Comparison of ENCODE assay signal across 2 cellular contexts in genomic region chr7:100888529-100888987, GRCh38.
TF ChIP-seq lines count a peak whose summit lies in the region.

No MANE protein-coding gene starts in this region.

TF ChIP-seq in SK-N-SH, 30 proteins besides CTCF, POLR2A, EP300 and RAD21 (continued from another document):
- TF ChIP-seq IRF3 (IDR thresholded peaks at IDR 0.05; ENCODE audit: low read depth, low read length): no peak
- TF ChIP-seq, protein P1, sequence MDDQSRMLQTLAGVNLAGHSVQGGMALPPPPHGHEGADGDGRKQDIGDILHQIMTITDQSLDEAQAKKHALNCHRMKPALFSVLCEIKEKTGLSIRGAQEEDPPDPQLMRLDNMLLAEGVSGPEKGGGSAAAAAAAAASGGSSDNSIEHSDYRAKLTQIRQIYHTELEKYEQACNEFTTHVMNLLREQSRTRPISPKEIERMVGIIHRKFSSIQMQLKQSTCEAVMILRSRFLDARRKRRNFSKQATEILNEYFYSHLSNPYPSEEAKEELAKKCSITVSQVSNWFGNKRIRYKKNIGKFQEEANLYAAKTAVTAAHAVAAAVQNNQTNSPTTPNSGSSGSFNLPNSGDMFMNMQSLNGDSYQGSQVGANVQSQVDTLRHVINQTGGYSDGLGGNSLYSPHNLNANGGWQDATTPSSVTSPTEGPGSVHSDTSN (IDR thresholded peaks at IDR 0.05): no peak
- TF ChIP-seq ELF1 (IDR thresholded peaks at IDR 0.05): no peak
- TF ChIP-seq GATA2 (CRISPR knock-in tag; IDR thresholded peaks at IDR 0.05): no peak
- no peak for TF ChIP-seq MEF2A (IDR thresholded peaks at IDR 0.05; ENCODE audit: borderline replicate concordance, low read depth)
- no peak for TF ChIP-seq RXRA (IDR thresholded peaks at IDR 0.05; ENCODE audit: borderline replicate concordance, low read depth)
- TF ChIP-seq CHD2 (IDR thresholded peaks at IDR 0.05; ENCODE audit: low read length, partially characterized antibody): no peak
- no peak for TF ChIP-seq SMC3 (IDR thresholded peaks at IDR 0.05; ENCODE audit: low read depth, low read length)
- TF ChIP-seq SIN3A (IDR thresholded peaks at IDR 0.05; ENCODE audit: borderline replicate concordance, low read depth, low read length): no peak
- TF ChIP-seq TAF1 (IDR thresholded peaks at IDR 0.05; ENCODE audit: borderline replicate concordance, low read depth, low read length): no peak
- TF ChIP-seq, protein P2, sequence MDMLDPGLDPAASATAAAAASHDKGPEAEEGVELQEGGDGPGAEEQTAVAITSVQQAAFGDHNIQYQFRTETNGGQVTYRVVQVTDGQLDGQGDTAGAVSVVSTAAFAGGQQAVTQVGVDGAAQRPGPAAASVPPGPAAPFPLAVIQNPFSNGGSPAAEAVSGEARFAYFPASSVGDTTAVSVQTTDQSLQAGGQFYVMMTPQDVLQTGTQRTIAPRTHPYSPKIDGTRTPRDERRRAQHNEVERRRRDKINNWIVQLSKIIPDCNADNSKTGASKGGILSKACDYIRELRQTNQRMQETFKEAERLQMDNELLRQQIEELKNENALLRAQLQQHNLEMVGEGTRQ (IDR thresholded peaks at IDR 0.05; ENCODE audit: borderline replicate concordance, low read depth, low read length): no peak

TF ChIP-seq in SK-N-SH treated with all-trans-retinoic acid at 6 μM for 48 hours, 23 proteins besides CTCF, POLR2A, EP300 and RAD21 (continued from another document):
- TF ChIP-seq CSRNP3 (CRISPR knock-in tag; IDR thresholded peaks at IDR 0.05) (no peak), BACH2 (CRISPR knock-in tag; IDR thresholded peaks at IDR 0.05; ENCODE audit: borderline replicate concordance) (no peak), GLIS3 (CRISPR knock-in tag; IDR thresholded peaks at IDR 0.05) (no peak), ZNF8 (CRISPR knock-in tag; IDR thresholded peaks at IDR 0.05) (no peak), TCF4 (CRISPR knock-in tag; IDR thresholded peaks at IDR 0.05; ENCODE audit: borderline replicate concordance) (no peak)
- TF ChIP-seq, protein P3, sequence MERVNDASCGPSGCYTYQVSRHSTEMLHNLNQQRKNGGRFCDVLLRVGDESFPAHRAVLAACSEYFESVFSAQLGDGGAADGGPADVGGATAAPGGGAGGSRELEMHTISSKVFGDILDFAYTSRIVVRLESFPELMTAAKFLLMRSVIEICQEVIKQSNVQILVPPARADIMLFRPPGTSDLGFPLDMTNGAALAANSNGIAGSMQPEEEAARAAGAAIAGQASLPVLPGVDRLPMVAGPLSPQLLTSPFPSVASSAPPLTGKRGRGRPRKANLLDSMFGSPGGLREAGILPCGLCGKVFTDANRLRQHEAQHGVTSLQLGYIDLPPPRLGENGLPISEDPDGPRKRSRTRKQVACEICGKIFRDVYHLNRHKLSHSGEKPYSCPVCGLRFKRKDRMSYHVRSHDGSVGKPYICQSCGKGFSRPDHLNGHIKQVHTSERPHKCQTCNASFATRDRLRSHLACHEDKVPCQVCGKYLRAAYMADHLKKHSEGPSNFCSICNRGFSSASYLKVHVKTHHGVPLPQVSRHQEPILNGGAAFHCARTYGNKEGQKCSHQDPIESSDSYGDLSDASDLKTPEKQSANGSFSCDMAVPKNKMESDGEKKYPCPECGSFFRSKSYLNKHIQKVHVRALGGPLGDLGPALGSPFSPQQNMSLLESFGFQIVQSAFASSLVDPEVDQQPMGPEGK (CRISPR knock-in tag; IDR thresholded peaks at IDR 0.05; ENCODE audit: borderline replicate concordance): no peak
